Comparison of ENCODE assay signal across 9 cellular contexts in the genomic region with DNA sequence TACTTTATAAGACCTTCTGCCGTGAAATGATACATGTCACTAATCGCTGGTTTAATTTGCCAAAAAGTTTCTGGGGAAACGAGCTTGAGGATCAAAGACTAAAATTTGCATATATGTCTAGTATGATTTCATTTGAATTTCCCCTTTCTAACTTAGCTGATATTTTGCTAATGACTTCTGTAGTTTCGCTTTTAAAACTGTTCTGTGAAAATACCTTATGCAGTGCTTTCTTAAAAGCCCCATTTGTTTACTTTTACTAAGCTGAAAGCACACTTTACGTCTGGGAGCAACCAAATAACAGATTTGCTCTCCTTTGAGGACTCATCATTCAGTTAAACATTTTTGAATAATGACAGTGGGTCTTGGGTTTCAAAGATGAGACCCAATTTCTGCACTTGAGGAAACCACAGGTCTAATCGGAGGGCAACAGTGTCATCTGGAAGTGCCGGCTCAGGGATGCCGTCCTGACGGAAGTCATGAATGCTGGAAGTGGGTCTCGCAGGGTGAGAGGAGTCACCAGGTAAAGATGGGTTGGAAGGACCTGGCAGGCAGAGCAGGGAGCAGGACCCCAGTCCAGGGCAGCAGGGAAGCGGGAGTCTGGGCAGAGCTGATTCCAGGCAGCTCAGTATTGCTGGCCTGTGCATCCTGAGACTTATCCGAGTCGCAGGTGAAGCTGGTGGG. TPM values are rescaled to one million over a fixed set of nuclear protein-coding genes. Genes with fewer than 3 reads are reported as not detected.
A peak's percentile ranks its signal among the peaks of the same experiment; 100 is the strongest.
DNase-seq lines count a peak whose midpoint lies in the region; ATAC-seq and TF ChIP-seq lines count a peak whose summit lies in the region.
"Had no signal": no experiment of that assay in that cellular context is flagged by ENCODE, and none has a peak within 500 bp of the region (broad histone marks: within the 10 kb centered on the region; RNA-seq: fewer than 3 reads in every experiment).

No MANE protein-coding gene starts in this region.

- ATAC-seq in GM18511 (IDR thresholded peaks at IDR 0.05; ENCODE audit: unreplicated experiment) (peak; percentile 48), GM21717 (IDR thresholded peaks at IDR 0.05; ENCODE audit: unreplicated experiment) (peak; percentile 40), WTC11 (no peak)

- H3K4me2 ChIP-seq in neural progenitor cell, result no peak overlapping the region

- no peaks in the 10 kb centered on the region for H3K36me3 ChIP-seq in neural progenitor cell

- no peaks in the 10 kb centered on the region for H3K79me2 ChIP-seq in neural progenitor cell (ENCODE audit: low read depth)

- H3K4me1 Mint-ChIP-seq in neural progenitor cell (peaks cover 30% of the 10 kb centered on the region), WTC11 (peaks cover 6% of the 10 kb centered on the region)
- H3K4me1 Mint-ChIP-seq in activated T-helper 1 cell treated with anti-CD3 and anti-CD28 coated beads, Interleukin-12 subunit alpha, Interleukin-12 subunit beta, Interleukin-2, Interleukin-4 antibody, amounts not matched to agents 30 ng/mL and 10 ng/mL and 1 ng/mL, durations not matched to agents 14 hours and 24 hours and 36 hours (ENCODE audit: low read depth), result peaks cover 24% of the 10 kb centered on the region

- no peak overlapping the region for H3K27ac ChIP-seq in neural progenitor cell

- DNase-seq in NCI-H2227 treated with DMSO at 0.1 percent for 48 hours (lab: John Stamatoyannopoulos, UW) (peak; percentile 1), neural progenitor cell (ENCODE audit: low spot score) (no peak), activated gamma-delta T cell treated with Interleukin-2 at 50 U/mL for 16 hours (no peak), WTC11 (ENCODE audit: low spot score) (no peak), posterior vena cava (ENCODE audit: low spot score) (no peak)
- DNase-seq in activated T-helper 1 cell treated with anti-CD3 and anti-CD28 coated beads, Interleukin-12 subunit alpha, Interleukin-12 subunit beta, Interleukin-2, Interleukin-4 antibody, amounts not matched to agents 30 ng/mL and 10 ng/mL and 1 ng/mL, durations not matched to agents 14 hours and 24 hours and 36 hours (ENCODE audit: low spot score), result no peak
- DNase-seq: NCI-H345 had no signal

- intact Hi-C loops in posterior vena cava (cut with DNase I), result no loop called here
- intact Hi-C loops in activated T-helper 1 cell treated with anti-CD3 and anti-CD28 coated beads, Interleukin-12 subunit alpha, Interleukin-12 subunit beta, Interleukin-2, Interleukin-4 antibody, amounts not matched to agents 30 ng/mL and 10 ng/mL and 1 ng/mL, durations not matched to agents 14 hours and 24 hours and 36 hours (cut with micrococcal nuclease), result no loop called here

- no peaks in the 10 kb centered on the region for H4K20me1 ChIP-seq in neural progenitor cell (ENCODE audit: low read depth)

- H3K27ac Mint-ChIP-seq in neural progenitor cell (peak overlapping the region; percentile 26), WTC11 (no peak overlapping the region)
- no peak overlapping the region for H3K27ac Mint-ChIP-seq in activated T-helper 1 cell treated with anti-CD3 and anti-CD28 coated beads, Interleukin-12 subunit alpha, Interleukin-12 subunit beta, Interleukin-2, Interleukin-4 antibody, amounts not matched to agents 30 ng/mL and 10 ng/mL and 1 ng/mL, durations not matched to agents 14 hours and 24 hours and 36 hours

- H3K27me3 ChIP-seq in neural progenitor cell, result no peaks in the 10 kb centered on the region

- no peak overlapping the region for H2AFZ ChIP-seq in neural progenitor cell (replicated peaks)

- H3K9me3 Mint-ChIP-seq in neural progenitor cell (no peaks in the 10 kb centered on the region), WTC11 (no peaks in the 10 kb centered on the region)
- H3K9me3 Mint-ChIP-seq in activated T-helper 1 cell treated with anti-CD3 and anti-CD28 coated beads, Interleukin-12 subunit alpha, Interleukin-12 subunit beta, Interleukin-2, Interleukin-4 antibody, amounts not matched to agents 30 ng/mL and 10 ng/mL and 1 ng/mL, durations not matched to agents 14 hours and 24 hours and 36 hours, result no peaks in the 10 kb centered on the region

- CTCF ChIA-PET in WTC11 (lab: Charles Lee), result interaction anchor here (1.4 kb wide), 1 partner anchor 237 kb away, joined by 3 read pairs; no protein-coding TSS in a partner anchor

- H3K4me1 ChIP-seq in neural progenitor cell, result no peaks in the 10 kb centered on the region

- H3K9me3 ChIP-seq in neural progenitor cell (ENCODE audit: low read depth), result no peaks in the 10 kb centered on the region

- H3K4me3 Mint-ChIP-seq in neural progenitor cell, result no peak overlapping the region
- no peak overlapping the region for H3K4me3 Mint-ChIP-seq in WTC11
- H3K4me3 Mint-ChIP-seq in activated T-helper 1 cell treated with anti-CD3 and anti-CD28 coated beads, Interleukin-12 subunit alpha, Interleukin-12 subunit beta, Interleukin-2, Interleukin-4 antibody, amounts not matched to agents 30 ng/mL and 10 ng/mL and 1 ng/mL, durations not matched to agents 14 hours and 24 hours and 36 hours, result no peak overlapping the region

- H3F3A ChIP-seq in neural progenitor cell (ENCODE audit: low read depth), result no peaks in the 10 kb centered on the region

- H3K36me3 Mint-ChIP-seq in neural progenitor cell, result peaks cover 14% of the 10 kb centered on the region
- no peaks in the 10 kb centered on the region for H3K36me3 Mint-ChIP-seq in WTC11
- no peaks in the 10 kb centered on the region for H3K36me3 Mint-ChIP-seq in activated T-helper 1 cell treated with anti-CD3 and anti-CD28 coated beads, Interleukin-12 subunit alpha, Interleukin-12 subunit beta, Interleukin-2, Interleukin-4 antibody, amounts not matched to agents 30 ng/mL and 10 ng/mL and 1 ng/mL, durations not matched to agents 14 hours and 24 hours and 36 hours (ENCODE audit: low read depth)

- no peak overlapping the region for H3K4me3 ChIP-seq in neural progenitor cell

- H3K9ac ChIP-seq in neural progenitor cell, result no peak overlapping the region

- H3K27me3 Mint-ChIP-seq in neural progenitor cell (ENCODE audit: insufficient read depth, low read depth) (peaks cover 2% of the 10 kb centered on the region), WTC11 (ENCODE audit: low read depth) (no peaks in the 10 kb centered on the region)
- H3K27me3 Mint-ChIP-seq in activated T-helper 1 cell treated with anti-CD3 and anti-CD28 coated beads, Interleukin-12 subunit alpha, Interleukin-12 subunit beta, Interleukin-2, Interleukin-4 antibody, amounts not matched to agents 30 ng/mL and 10 ng/mL and 1 ng/mL, durations not matched to agents 14 hours and 24 hours and 36 hours (ENCODE audit: insufficient read depth), result peaks cover 23% of the 10 kb centered on the region

- TF ChIP-seq CTCF in neural progenitor cell (IDR thresholded peaks at IDR 0.05), result no peak
- TF ChIP-seq CTCF in WTC11 (IDR thresholded peaks at IDR 0.05), result no peak

- POLR2A ChIA-PET in WTC11 (lab: Charles Lee), result no interaction called here

TF ChIP-seq in WTC11, 78 proteins besides CTCF, POLR2A, EP300 and RAD21 (continues in another document):
- TF ChIP-seq, protein P1, sequence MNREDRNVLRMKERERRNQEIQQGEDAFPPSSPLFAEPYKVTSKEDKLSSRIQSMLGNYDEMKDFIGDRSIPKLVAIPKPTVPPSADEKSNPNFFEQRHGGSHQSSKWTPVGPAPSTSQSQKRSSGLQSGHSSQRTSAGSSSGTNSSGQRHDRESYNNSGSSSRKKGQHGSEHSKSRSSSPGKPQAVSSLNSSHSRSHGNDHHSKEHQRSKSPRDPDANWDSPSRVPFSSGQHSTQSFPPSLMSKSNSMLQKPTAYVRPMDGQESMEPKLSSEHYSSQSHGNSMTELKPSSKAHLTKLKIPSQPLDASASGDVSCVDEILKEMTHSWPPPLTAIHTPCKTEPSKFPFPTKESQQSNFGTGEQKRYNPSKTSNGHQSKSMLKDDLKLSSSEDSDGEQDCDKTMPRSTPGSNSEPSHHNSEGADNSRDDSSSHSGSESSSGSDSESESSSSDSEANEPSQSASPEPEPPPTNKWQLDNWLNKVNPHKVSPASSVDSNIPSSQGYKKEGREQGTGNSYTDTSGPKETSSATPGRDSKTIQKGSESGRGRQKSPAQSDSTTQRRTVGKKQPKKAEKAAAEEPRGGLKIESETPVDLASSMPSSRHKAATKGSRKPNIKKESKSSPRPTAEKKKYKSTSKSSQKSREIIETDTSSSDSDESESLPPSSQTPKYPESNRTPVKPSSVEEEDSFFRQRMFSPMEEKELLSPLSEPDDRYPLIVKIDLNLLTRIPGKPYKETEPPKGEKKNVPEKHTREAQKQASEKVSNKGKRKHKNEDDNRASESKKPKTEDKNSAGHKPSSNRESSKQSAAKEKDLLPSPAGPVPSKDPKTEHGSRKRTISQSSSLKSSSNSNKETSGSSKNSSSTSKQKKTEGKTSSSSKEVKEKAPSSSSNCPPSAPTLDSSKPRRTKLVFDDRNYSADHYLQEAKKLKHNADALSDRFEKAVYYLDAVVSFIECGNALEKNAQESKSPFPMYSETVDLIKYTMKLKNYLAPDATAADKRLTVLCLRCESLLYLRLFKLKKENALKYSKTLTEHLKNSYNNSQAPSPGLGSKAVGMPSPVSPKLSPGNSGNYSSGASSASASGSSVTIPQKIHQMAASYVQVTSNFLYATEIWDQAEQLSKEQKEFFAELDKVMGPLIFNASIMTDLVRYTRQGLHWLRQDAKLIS (CRISPR knock-in tag; IDR thresholded peaks at IDR 0.05; ENCODE audit: borderline replicate concordance), result no peak
- TF ChIP-seq, protein P2, sequence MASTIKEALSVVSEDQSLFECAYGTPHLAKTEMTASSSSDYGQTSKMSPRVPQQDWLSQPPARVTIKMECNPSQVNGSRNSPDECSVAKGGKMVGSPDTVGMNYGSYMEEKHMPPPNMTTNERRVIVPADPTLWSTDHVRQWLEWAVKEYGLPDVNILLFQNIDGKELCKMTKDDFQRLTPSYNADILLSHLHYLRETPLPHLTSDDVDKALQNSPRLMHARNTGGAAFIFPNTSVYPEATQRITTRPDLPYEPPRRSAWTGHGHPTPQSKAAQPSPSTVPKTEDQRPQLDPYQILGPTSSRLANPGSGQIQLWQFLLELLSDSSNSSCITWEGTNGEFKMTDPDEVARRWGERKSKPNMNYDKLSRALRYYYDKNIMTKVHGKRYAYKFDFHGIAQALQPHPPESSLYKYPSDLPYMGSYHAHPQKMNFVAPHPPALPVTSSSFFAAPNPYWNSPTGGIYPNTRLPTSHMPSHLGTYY (CRISPR knock-in tag; IDR thresholded peaks at IDR 0.05), result no peak
- TF ChIP-seq JUN (CRISPR knock-in tag; IDR thresholded peaks at IDR 0.05), result no peak
- no peak for TF ChIP-seq ZNF219 (CRISPR knock-in tag; IDR thresholded peaks at IDR 0.05; ENCODE audit: borderline replicate concordance)
- TF ChIP-seq, protein P3, sequence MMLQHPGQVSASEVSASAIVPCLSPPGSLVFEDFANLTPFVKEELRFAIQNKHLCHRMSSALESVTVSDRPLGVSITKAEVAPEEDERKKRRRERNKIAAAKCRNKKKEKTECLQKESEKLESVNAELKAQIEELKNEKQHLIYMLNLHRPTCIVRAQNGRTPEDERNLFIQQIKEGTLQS (CRISPR knock-in tag; conservative IDR thresholded peaks at IDR 0.05), result no peak
- TF ChIP-seq ELF4 (CRISPR knock-in tag; IDR thresholded peaks at IDR 0.05; ENCODE audit: low read depth), result no peak

RNA-seq across cellular contexts. Expression of a gene that starts 33.2 kb away (rescaled TPM):
- total RNA-seq in neural progenitor cell (ENCODE audit: low replicate concordance) (4.6 and 4.7 TPM in 2 replicates), WTC11 (2021) (2.6 to 3.5 TPM (median 2.7 TPM) in 3 replicates), posterior vena cava (10 to 100 TPM; 23.0 to 27.9 TPM)
- total RNA-seq in activated T-helper 1 cell treated with anti-CD3 and anti-CD28 coated beads, Interleukin-12 subunit alpha, Interleukin-12 subunit beta, Interleukin-2, Interleukin-4 antibody, amounts not matched to agents 30 ng/mL and 10 ng/mL and 1 ng/mL, durations not matched to agents 14 hours and 24 hours and 36 hours, result 0.27 and 0.80 TPM in 2 replicates
